28 cellular contexts compared by ENCODE assay signal in genomic region chr20:8547968-8548588, GRCh38.
"Had no signal": no experiment of that assay in that cellular context is flagged by ENCODE, and none has a peak within 500 bp of the region (broad histone marks: within the 10 kb centered on the region; RNA-seq: fewer than 3 reads in every experiment).

No MANE protein-coding gene starts in this region.

- DNase-seq: hippocampal formation; kidney glomerular epithelial cell; left colon; left lung; mesendoderm; naive B cell; natural killer cell; nephron progenitor cell; ovary; stimulated activated CD4-positive, alpha-beta T cell treated with anti-CD3 and anti-CD28 coated beads, Interleukin-12 subunit alpha, Interleukin-12 subunit beta, amount 100 ng/mL, for 4 hours; stimulated activated CD4-positive, alpha-beta T cell treated with anti-CD3 and anti-CD28 coated beads, Interleukin-15, amount 100 ng/mL, for 24 hours; stimulated activated CD4-positive, alpha-beta T cell treated with anti-CD3 and anti-CD28 coated beads, Interleukin-2, amount 100 ng/mL, for 24 hours; stimulated activated CD4-positive, alpha-beta T cell treated with anti-CD3 and anti-CD28 coated beads, Interleukin-4, amount 100 ng/mL, for 1 hour; stimulated activated naive B cell treated with anti-CD40 and anti-IgM and Interleukin-4, amounts not matched to agents 10 μg/mL and 1 μg/mL and 100 μg/mL, for 72 hours; stimulated activated naive CD8-positive, alpha-beta T cell treated with anti-CD3 and anti-CD28 coated beads, Interleukin-15, Interleukin-2, amounts not matched to agents 100 U/mL and 50 U/mL, for 24 hours; stomach; testis; thyroid gland; transverse colon; upper lobe of left lung had no signal

- ATAC-seq: left colon; left lung; natural killer cell; sciatic nerve; stimulated activated naive B cell treated with anti-CD40 and anti-IgM and Interleukin-4, amounts not matched to agents 10 μg/mL and 1 μg/mL and 100 μg/mL, for 72 hours; stimulated activated naive CD8-positive, alpha-beta T cell treated with anti-CD3 and anti-CD28 coated beads, Interleukin-15, Interleukin-2, amounts not matched to agents 100 U/mL and 50 U/mL, for 24 hours had no signal

- H3K4me1 Mint-ChIP-seq: nephron progenitor cell, neural progenitor cell had no signal

- H3K27me3 ChIP-seq: left lung, neural progenitor cell, ovary, right atrium auricular region, stomach, testis, thyroid gland, transverse colon, upper lobe of left lung, vagina had no signal

- H3K27me3 Mint-ChIP-seq: naive B cell, progenitor cell of endocrine pancreas had no signal

- H3K36me3 Mint-ChIP-seq: mesothelial cell of epicardium; naive B cell; natural killer cell; neural progenitor cell; stimulated activated naive B cell treated with anti-CD40 and anti-IgM and Interleukin-4, amounts not matched to agents 10 μg/mL and 1 μg/mL and 100 μg/mL, for 72 hours had no signal

- H3K9me3 ChIP-seq: left lung, ovary, right atrium auricular region, stomach, testis, thyroid gland, transverse colon, upper lobe of left lung, vagina had no signal

- H3K27ac Mint-ChIP-seq: mesothelial cell of epicardium; natural killer cell; nephron progenitor cell; neural progenitor cell; stimulated activated naive B cell treated with anti-CD40 and anti-IgM and Interleukin-4, amounts not matched to agents 10 μg/mL and 1 μg/mL and 100 μg/mL, for 72 hours had no signal

- H3K4me3 Mint-ChIP-seq: mesothelial cell of epicardium; naive B cell; natural killer cell; nephron progenitor cell; neural progenitor cell; stimulated activated naive B cell treated with anti-CD40 and anti-IgM and Interleukin-4, amounts not matched to agents 10 μg/mL and 1 μg/mL and 100 μg/mL, for 72 hours had no signal

- H3K36me3 ChIP-seq: left lung, neural progenitor cell, ovary, right atrium auricular region, stomach, thyroid gland, transverse colon, upper lobe of left lung, vagina had no signal

- H3K4me3 ChIP-seq: left lung, lung, neural progenitor cell, ovary, right atrium auricular region, skin epidermis, stomach, testis, thyroid gland, transverse colon, upper lobe of left lung, vagina had no signal

- H3K4me1 ChIP-seq: left lung, neural progenitor cell, stomach, thyroid gland, transverse colon, upper lobe of left lung, vagina had no signal

- H3K9me3 Mint-ChIP-seq: mesothelial cell of epicardium; naive B cell; nephron progenitor cell; neural progenitor cell; stimulated activated naive B cell treated with anti-CD40 and anti-IgM and Interleukin-4, amounts not matched to agents 10 μg/mL and 1 μg/mL and 100 μg/mL, for 72 hours had no signal

- H3K27ac ChIP-seq: left lung, neural progenitor cell, ovary, right atrium auricular region, skin epidermis, stomach, testis, thyroid gland, transverse colon, upper lobe of left lung, vagina had no signal
